22 cellular contexts compared by ENCODE assay signal in genomic region chr6:101818056-101818455, GRCh38.
A peak's percentile ranks its signal among the peaks of the same experiment; 100 is the strongest.
DNase-seq lines count a peak whose midpoint lies in the region; ATAC-seq and TF ChIP-seq lines count a peak whose summit lies in the region.
"Had no signal": no experiment of that assay in that cellular context is flagged by ENCODE, and none has a peak within 500 bp of the region (broad histone marks: within the 10 kb centered on the region; RNA-seq: fewer than 3 reads in every experiment).

No MANE protein-coding gene starts in this region.

- DNase-seq in BE2C (no peak), SW480 (ENCODE audit: low spot score) (peak; percentile 5), kidney glomerular epithelial cell (lab: John Stamatoyannopoulos, UW) (peak; percentile 57), transverse colon (no peak)
- DNase-seq: activated CD4-positive, alpha-beta T cell treated with anti-CD3 and anti-CD28 coated beads, Interleukin-2, amount 10 ng/mL, durations not matched to agents 7 days and 5 days; activated naive CD4-positive, alpha-beta T cell treated with anti-CD3 and anti-CD28 coated beads for 36 hours; amniotic stem cell; CD8-positive, alpha-beta memory T cell; H7; kidney; NCI-H1092 treated with DMSO at 0.1 percent for 48 hours; PC-3; SHP77; stomach; T-helper 9 cell had no signal

- TF ChIP-seq POLR2A in transverse colon (IDR thresholded peaks at IDR 0.05), result no peak

- H2AFZ ChIP-seq in ACC112 (ENCODE audit: low read length, unreplicated experiment), result peak overlapping the region; percentile 78

- no peaks in the 10 kb centered on the region for H3K4me1 ChIP-seq in ACC112 (ENCODE audit: control insufficient read depth, insufficient read depth, low read length, unreplicated experiment)
- peaks cover 4% of the 10 kb centered on the region; the same call in 1 of the 2 replicates for H3K4me1 ChIP-seq in BE2C
- no peaks in the 10 kb centered on the region for H3K4me1 ChIP-seq in transverse colon
- H3K4me1 ChIP-seq: stomach, tibial nerve had no signal

- no peaks in the 10 kb centered on the region for H3K79me2 ChIP-seq in ACC112 (ENCODE audit: control insufficient read depth, insufficient read depth, low read length, unreplicated experiment)

- ATAC-seq in GM18867 (IDR thresholded peaks at IDR 0.05; ENCODE audit: unreplicated experiment), result no peak
- no peak for ATAC-seq in HG02759 (IDR thresholded peaks at IDR 0.05; ENCODE audit: unreplicated experiment)
- ATAC-seq: HepG2, PC-3 had no signal

- TF ChIP-seq EP300 in transverse colon (IDR thresholded peaks at IDR 0.05; ENCODE audit: low read depth), result no peak

- 46 to 51% methylated on average over 6 of the region's 6 CpGs for WGBS in transverse colon (ENCODE audit: low coverage in 1 of 2), 2 donors

- H3K36me3 ChIP-seq in ACC112 (ENCODE audit: insufficient read depth, low read length) (no peaks in the 10 kb centered on the region), BE2C (peaks cover 2% of the 10 kb centered on the region; the same call in 1 of the 2 replicates), transverse colon (no peaks in the 10 kb centered on the region)
- H3K36me3 ChIP-seq: cardiac muscle cell, neutrophil, stomach, tibial nerve had no signal

- TF ChIP-seq CTCF in BE2C (IDR thresholded peaks at IDR 0.05; ENCODE audit: low read depth, low read length) (no peak), transverse colon (IDR thresholded peaks at IDR 0.05) (no peak)

- H3K4me3 ChIP-seq in ACC112 (ENCODE audit: low read depth, low read length) (no peak overlapping the region), BE2C (ENCODE audit: low read depth, low read length) (peak overlapping the region; percentile 25), transverse colon (no peak overlapping the region)
- H3K4me3 ChIP-seq: cardiac muscle cell, stomach, tibial nerve had no signal

- in situ Hi-C loops in transverse colon (cut with MboI; ENCODE audit: low pct_ligation_motif_present in 1 of 4, low pct_unique_long_range_greater_than_20kb in 1 of 4, low sequenced_read_pairs in 3 of 4), result no loop called here

- H3K27ac ChIP-seq in ACC112 (ENCODE audit: low read depth, low read length) (no peak overlapping the region), transverse colon (no peak overlapping the region)
- H3K27ac ChIP-seq: cardiac muscle cell, neutrophil, stomach, tibial nerve had no signal

- intact Hi-C loops in transverse colon (cut with DNase I; ENCODE audit: low total_unique reads), result no loop called here

- H3K27me3 ChIP-seq in ACC112 (ENCODE audit: insufficient read depth, low read length), result no peaks in the 10 kb centered on the region
- no peaks in the 10 kb centered on the region for H3K27me3 ChIP-seq in BE2C
- no peaks in the 10 kb centered on the region for H3K27me3 ChIP-seq in transverse colon
- H3K27me3 ChIP-seq: cardiac muscle cell, neutrophil, stomach, tibial nerve had no signal

- H3K9me3 ChIP-seq in BE2C (no peaks in the 10 kb centered on the region), transverse colon (no peaks in the 10 kb centered on the region)
- H3K9me3 ChIP-seq: neutrophil, stomach, tibial nerve had no signal

Comparison
In these comparisons a context has a peak if more than half of its experiments do, and no peak if none do; other contexts are left out.
1. DNase-seq: peak in SW480 (single experiment) and kidney glomerular epithelial cell (single experiment); none in BE2C (single experiment) and transverse colon (single experiment).